12 cellular contexts compared by ENCODE assay signal in genomic region chr5:80962630-80963520, GRCh38. TPM values are rescaled to one million over a fixed set of nuclear protein-coding genes. Genes with fewer than 3 reads are reported as not detected.
DNase-seq lines count a peak whose midpoint lies in the region; ATAC-seq and TF ChIP-seq lines count a peak whose summit lies in the region.
"Had no signal": no experiment of that assay in that cellular context is flagged by ENCODE, and none has a peak within 500 bp of the region (broad histone marks: within the 10 kb centered on the region; RNA-seq: fewer than 3 reads in every experiment).

No MANE protein-coding gene starts in this region.

- H3K23me2 ChIP-seq in H9 (ENCODE audit: insufficient read length, low read depth, low read length, poor library complexity, severe bottlenecking), result peaks cover 11% of the 10 kb centered on the region

- peaks cover 14% of the 10 kb centered on the region; the same call in 1 of the 2 replicates for H3K79me2 ChIP-seq in H9 (ENCODE audit: insufficient read depth, low read length)

- CTCF ChIA-PET in activated CD4-positive, alpha-beta T cell treated with anti-CD3 and anti-CD28 coated beads for 36 hours (lab: Charles Lee), result no interaction called here
- CTCF ChIA-PET in activated CD4-positive, alpha-beta T cell treated with anti-CD3 and anti-CD28 coated beads, Interleukin-2, amount 10 ng/mL, durations not matched to agents 7 days and 5 days (lab: Charles Lee), result interaction anchor here (0.7 to 1.4 kb wide), 3 partner anchors 32 to 198 kb away, joined by 3 to 4 read pairs (median 3); no protein-coding TSS in a partner anchor
- CTCF ChIA-PET in HEK293T (lab: Yijun Ruan, JAX), result interaction anchor here (0.6 kb wide), 1 partner anchor 85 kb away, joined by 7 read pairs; no protein-coding TSS in a partner anchor

- H2AK5ac ChIP-seq in H9 (ENCODE audit: insufficient read length, low read length), result no peak overlapping the region

- H2BK12ac ChIP-seq in H9 (ENCODE audit: insufficient read length, low read depth, low read length), result no peak overlapping the region

- no peaks in the 10 kb centered on the region for H3K36me3 Mint-ChIP-seq in activated CD4-positive, alpha-beta T cell treated with anti-CD3 and anti-CD28 coated beads for 36 hours (ENCODE audit: low read depth)
- peaks cover 4% of the 10 kb centered on the region for H3K36me3 Mint-ChIP-seq in activated CD4-positive, alpha-beta T cell treated with anti-CD3 and anti-CD28 coated beads, Interleukin-2, amount 10 ng/mL, durations not matched to agents 7 days and 5 days (ENCODE audit: low read depth)
- H3K36me3 Mint-ChIP-seq in H9 (ENCODE audit: insufficient read depth in 1 of 3, low read depth in 3 of 3), result peaks cover 0 to 4% (median 0%) of the 10 kb centered on the region in 3 experiments; a peak in 1 of 7 replicates
- H3K36me3 Mint-ChIP-seq in activated naive CD8-positive, alpha-beta T cell treated with anti-CD3 and anti-CD28 coated beads, Interleukin-2, amount 50 U/mL, for 24 hours (ENCODE audit: low read depth), result peaks cover 3% of the 10 kb centered on the region

- H3K9ac ChIP-seq in H9 (ENCODE audit: extremely low read depth, insufficient read length, low read length), result no peak overlapping the region

- no CpG with 5 or more reads among the region's 2 CpGs for WGBS in H9 (ENCODE audit: extremely low coverage, insufficient read length, low lambda C conversion rate)

- H4K8ac ChIP-seq in H9 (replicated peaks; ENCODE audit: insufficient read length, low read depth, low read length), result no peak overlapping the region

- H2BK120ac ChIP-seq in H9 (ENCODE audit: low read depth, low read length, poor library complexity, severe bottlenecking), result no peak overlapping the region

- H3T11ph ChIP-seq in H9 (ENCODE audit: low read length), result no peak overlapping the region

- no peak overlapping the region for H3K56ac ChIP-seq in H9 (ENCODE audit: insufficient read length, low read depth, low read length)

- H3K27ac ChIP-seq in H9 (ENCODE audit: insufficient read length, low read depth, low read length), result no peak overlapping the region

- peak overlapping the region; percentile 45 for H3K27ac Mint-ChIP-seq in activated CD4-positive, alpha-beta T cell treated with anti-CD3 and anti-CD28 coated beads for 36 hours
- no peak overlapping the region for H3K27ac Mint-ChIP-seq in activated CD4-positive, alpha-beta T cell treated with anti-CD3 and anti-CD28 coated beads, Interleukin-2, amount 10 ng/mL, durations not matched to agents 7 days and 5 days
- H3K27ac Mint-ChIP-seq in H9, result no peak overlapping the region
- H3K27ac Mint-ChIP-seq in activated naive CD8-positive, alpha-beta T cell treated with anti-CD3 and anti-CD28 coated beads, Interleukin-2, amount 50 U/mL, for 24 hours, result peak overlapping the region; percentile 65

- no peak for TF ChIP-seq CTCF in H9 (conservative IDR thresholded peaks at IDR 0.05)

- peaks cover 17% of the 10 kb centered on the region; the same call in 1 of the 2 replicates for H3K4me1 ChIP-seq in H9 (ENCODE audit: insufficient read depth, low read length)
- H3K4me1 ChIP-seq: testis had no signal

- no peak overlapping the region for H4K5ac ChIP-seq in H9 (ENCODE audit: insufficient read length, low read depth, low read length)

- ATAC-seq in activated CD4-positive, alpha-beta T cell treated with anti-CD3 and anti-CD28 coated beads for 36 hours, result no peak
- no peak for ATAC-seq in activated naive CD8-positive, alpha-beta T cell treated with anti-CD3 and anti-CD28 coated beads, Interleukin-2, amount 50 U/mL, for 24 hours
- ATAC-seq in HG03521 (IDR thresholded peaks at IDR 0.05; ENCODE audit: unreplicated experiment), result no peak

- H3K18ac ChIP-seq in H9 (ENCODE audit: insufficient read length, low read depth, low read length), result no peak overlapping the region

- H3K27me3 Mint-ChIP-seq in activated CD4-positive, alpha-beta T cell treated with anti-CD3 and anti-CD28 coated beads for 36 hours, result peaks cover 5% of the 10 kb centered on the region
- peaks cover 10% of the 10 kb centered on the region for H3K27me3 Mint-ChIP-seq in activated CD4-positive, alpha-beta T cell treated with anti-CD3 and anti-CD28 coated beads, Interleukin-2, amount 10 ng/mL, durations not matched to agents 7 days and 5 days
- peaks cover 20% of the 10 kb centered on the region for H3K27me3 Mint-ChIP-seq in H9 (ENCODE audit: low read depth)
- H3K27me3 Mint-ChIP-seq in activated naive CD8-positive, alpha-beta T cell treated with anti-CD3 and anti-CD28 coated beads, Interleukin-2, amount 50 U/mL, for 24 hours, result peaks cover 6% of the 10 kb centered on the region

- no peaks in the 10 kb centered on the region for H3K79me1 ChIP-seq in H9 (ENCODE audit: insufficient read depth, low read depth, low read length, poor library complexity, severe bottlenecking)

- H3K9me3 Mint-ChIP-seq in activated CD4-positive, alpha-beta T cell treated with anti-CD3 and anti-CD28 coated beads for 36 hours (ENCODE audit: low read depth), result no peaks in the 10 kb centered on the region
- no peaks in the 10 kb centered on the region for H3K9me3 Mint-ChIP-seq in activated CD4-positive, alpha-beta T cell treated with anti-CD3 and anti-CD28 coated beads, Interleukin-2, amount 10 ng/mL, durations not matched to agents 7 days and 5 days
- peaks cover 3% of the 10 kb centered on the region in 2 experiments; a peak in 2 of 5 replicates for H3K9me3 Mint-ChIP-seq in H9
- no peaks in the 10 kb centered on the region for H3K9me3 Mint-ChIP-seq in activated naive CD8-positive, alpha-beta T cell treated with anti-CD3 and anti-CD28 coated beads, Interleukin-2, amount 50 U/mL, for 24 hours

- no peaks in the 10 kb centered on the region for H3K9me3 ChIP-seq in H9 (ENCODE audit: control insufficient read depth, low read depth, low read length)
- H3K9me3 ChIP-seq: testis had no signal

- H3K4me3 Mint-ChIP-seq in activated CD4-positive, alpha-beta T cell treated with anti-CD3 and anti-CD28 coated beads for 36 hours, result peak overlapping the region; percentile 44
- H3K4me3 Mint-ChIP-seq in activated CD4-positive, alpha-beta T cell treated with anti-CD3 and anti-CD28 coated beads, Interleukin-2, amount 10 ng/mL, durations not matched to agents 7 days and 5 days, result no peak overlapping the region
- H3K4me3 Mint-ChIP-seq in H9, result peak overlapping the region in 1 of 2 experiments; percentile 17; a peak in 3 of 5 replicates
- H3K4me3 Mint-ChIP-seq in activated naive CD8-positive, alpha-beta T cell treated with anti-CD3 and anti-CD28 coated beads, Interleukin-2, amount 50 U/mL, for 24 hours, result peak overlapping the region; percentile 95

- H2BK15ac ChIP-seq in H9 (ENCODE audit: low read depth, low read length), result no peak overlapping the region

- no peak overlapping the region for H3K4ac ChIP-seq in H9 (ENCODE audit: low read depth, low read length)

- H2AFZ ChIP-seq in H9 (ENCODE audit: low read length), result no peak overlapping the region

- H3K14ac ChIP-seq in H9 (ENCODE audit: insufficient read depth, low read length), result no peak overlapping the region

- peak overlapping the region; percentile 52 for H3K4me2 ChIP-seq in H9 (ENCODE audit: insufficient read depth, insufficient read length, low read length)

- POLR2A ChIA-PET in activated CD4-positive, alpha-beta T cell treated with anti-CD3 and anti-CD28 coated beads for 36 hours (lab: Charles Lee), result no interaction called here
- POLR2A ChIA-PET in activated CD4-positive, alpha-beta T cell treated with anti-CD3 and anti-CD28 coated beads, Interleukin-2, amount 10 ng/mL, durations not matched to agents 7 days and 5 days (lab: Charles Lee), result no interaction called here
- POLR2A ChIA-PET in HEK293T (lab: Yijun Ruan, JAX), result no interaction called here

- H4K20me1 ChIP-seq in H9 (ENCODE audit: control insufficient read depth, insufficient read depth, insufficient read length), result no peaks in the 10 kb centered on the region

- intact Hi-C loops in activated CD4-positive, alpha-beta T cell treated with anti-CD3 and anti-CD28 coated beads for 36 hours (cut with DNase I, micrococcal nuclease), result loop anchor here (1.0 to 10.0 kb wide), 8 partner anchors 44 to 339 kb away; partner anchors contain the start of gene ZCCHC9 (in 1 of the 2)

- H3K4me1 Mint-ChIP-seq in activated CD4-positive, alpha-beta T cell treated with anti-CD3 and anti-CD28 coated beads for 36 hours, result peaks cover 73% of the 10 kb centered on the region
- peaks cover 60% of the 10 kb centered on the region for H3K4me1 Mint-ChIP-seq in activated CD4-positive, alpha-beta T cell treated with anti-CD3 and anti-CD28 coated beads, Interleukin-2, amount 10 ng/mL, durations not matched to agents 7 days and 5 days
- H3K4me1 Mint-ChIP-seq in H9, result peaks cover 56 to 63% of the 10 kb centered on the region in 2 experiments
- peaks cover 82% of the 10 kb centered on the region for H3K4me1 Mint-ChIP-seq in activated naive CD8-positive, alpha-beta T cell treated with anti-CD3 and anti-CD28 coated beads, Interleukin-2, amount 50 U/mL, for 24 hours

- H3K23ac ChIP-seq in H9 (ENCODE audit: insufficient read length, low read depth, low read length), result no peak overlapping the region

- DNase-seq in activated CD4-positive, alpha-beta T cell treated with anti-CD3 and anti-CD28 coated beads for 36 hours, result no peak
- DNase-seq in activated CD4-positive, alpha-beta T cell treated with anti-CD3 and anti-CD28 coated beads, Interleukin-2, amount 10 ng/mL, durations not matched to agents 7 days and 5 days, result no peak
- DNase-seq in H9 (no peak), pons (ENCODE audit: low spot score) (peak; percentile 55), NCI-H524 treated with DMSO at 0.1 percent for 48 hours (lab: John Stamatoyannopoulos, UW) (no peak), HEK293T (ENCODE audit: extremely low spot score) (no peak)
- no peak for DNase-seq in activated naive CD8-positive, alpha-beta T cell treated with anti-CD3 and anti-CD28 coated beads, Interleukin-2, amount 50 U/mL, for 24 hours
- DNase-seq: DMS 273 treated with DMSO at 0.1 percent for 48 hours, NCI-H1930, SHP77, testis had no signal

- H3K27me3 ChIP-seq in H9 (ENCODE audit: insufficient read depth, low read length), result no peaks in the 10 kb centered on the region; the same call in none of the 2 replicates
- H3K27me3 ChIP-seq: testis had no signal

- H4K91ac ChIP-seq in H9 (ENCODE audit: insufficient read length, low read depth, low read length), result no peak overlapping the region

- no peak overlapping the region for H2BK20ac ChIP-seq in H9 (ENCODE audit: low read depth, low read length, poor library complexity, severe bottlenecking)

- no peak overlapping the region for H2BK5ac ChIP-seq in H9 (ENCODE audit: insufficient read length, low read length)

TF ChIP-seq in HEK293T, 16 proteins besides CTCF, POLR2A, EP300 and RAD21 (continues in another document):
- TF ChIP-seq ZNF384 (IDR thresholded peaks at IDR 0.05) (no peak), LEF1 (IDR thresholded peaks at IDR 0.05; ENCODE audit: borderline replicate concordance) (no peak), BHLHE40 (IDR thresholded peaks at IDR 0.05; ENCODE audit: borderline replicate concordance) (no peak), NFRKB (IDR thresholded peaks at IDR 0.05) (no peak)

RNA-seq across cellular contexts. Expression of gene RASGRF2, which starts 2.7 kb away (rescaled TPM):
- total RNA-seq in activated CD4-positive, alpha-beta T cell treated with anti-CD3 and anti-CD28 coated beads for 36 hours, result 10 to 100 TPM in 1 of 2 experiments, 1 to 10 TPM in 1; 8.2 to 14.2 TPM
- total RNA-seq in activated CD4-positive, alpha-beta T cell treated with anti-CD3 and anti-CD28 coated beads, Interleukin-2, amount 10 ng/mL, durations not matched to agents 7 days and 5 days, result 1 to 10 TPM; 7.5 to 7.8 TPM
- 11.3 and 13.5 TPM in 2 replicates for total RNA-seq in H9 (2021)

Comparison
In these comparisons a context has a peak if more than half of its experiments do, and no peak if none do; other contexts are left out.
1. H3K27ac Mint-ChIP-seq: peak in activated CD4-positive, alpha-beta T cell treated with anti-CD3 and anti-CD28 coated beads for 36 hours (single experiment) and activated naive CD8-positive, alpha-beta T cell treated with anti-CD3 and anti-CD28 coated beads, Interleukin-2, amount 50 U/mL, for 24 hours (single experiment); none in activated CD4-positive, alpha-beta T cell treated with anti-CD3 and anti-CD28 coated beads, Interleukin-2, amount 10 ng/mL, durations not matched to agents 7 days and 5 days (single experiment) and H9 (0 of 3).